In genomic region chr18:34978533-34978893, GRCh38 we compare ENCODE assay signal across 8 cellular contexts.
A peak's percentile ranks its signal among the peaks of the same experiment; 100 is the strongest.
DNase-seq lines count a peak whose midpoint lies in the region; ATAC-seq and TF ChIP-seq lines count a peak whose summit lies in the region.

No MANE protein-coding gene starts in this region.

- no peaks in the 10 kb centered on the region for H3K36me3 Mint-ChIP-seq in activated CD4-positive, alpha-beta T cell treated with anti-CD3 and anti-CD28 coated beads, Interleukin-2, amount 10 ng/mL, durations not matched to agents 24 days and 14 days (ENCODE audit: low read depth)
- H3K36me3 Mint-ChIP-seq in activated naive CD8-positive, alpha-beta T cell treated with anti-CD3 and anti-CD28 coated beads, Interleukin-2, amount 10 ng/mL, durations not matched to agents 7 days and 5 days, result no peaks in the 10 kb centered on the region

- no peak overlapping the region for H3K27ac ChIP-seq in testis

- peak overlapping the region; percentile 82 for H3K4me3 Mint-ChIP-seq in activated CD4-positive, alpha-beta T cell treated with anti-CD3 and anti-CD28 coated beads, Interleukin-2, amount 10 ng/mL, durations not matched to agents 24 days and 14 days
- H3K4me3 Mint-ChIP-seq in activated naive CD8-positive, alpha-beta T cell treated with anti-CD3 and anti-CD28 coated beads, Interleukin-2, amount 10 ng/mL, durations not matched to agents 7 days and 5 days, result peak overlapping the region; percentile 94

- no peaks in the 10 kb centered on the region for H3K36me3 ChIP-seq in kidney epithelial cell (ENCODE audit: control insufficient read depth, insufficient read depth, low read length)
- no peaks in the 10 kb centered on the region for H3K36me3 ChIP-seq in testis (ENCODE audit: low read depth, missing control alignments)

- no peak for TF ChIP-seq POLR2A in testis (IDR thresholded peaks at IDR 0.05)

- DNase-seq in activated CD4-positive, alpha-beta T cell treated with anti-CD3 and anti-CD28 coated beads, Interleukin-2, amount 10 ng/mL, durations not matched to agents 24 days and 14 days, result no peak
- no peak for DNase-seq in activated CD4-positive, alpha-beta T cell treated with anti-CD3 and anti-CD28 coated beads, Interleukin-2, amount 50 U/mL, for 1 hour
- DNase-seq in activated naive CD8-positive, alpha-beta T cell treated with anti-CD3 and anti-CD28 coated beads, Interleukin-2, amount 10 ng/mL, durations not matched to agents 7 days and 5 days, result no peak
- DNase-seq in kidney epithelial cell (ENCODE audit: low read depth) (no peak), testis (no peak), T-helper 9 cell (no peak), NOMO-1 treated with DMSO at 0.1 percent for 48 hours (lab: John Stamatoyannopoulos, UW; ENCODE audit: unreplicated experiment) (no peak)

- peaks cover 14% of the 10 kb centered on the region for H3K4me1 ChIP-seq in testis

- ATAC-seq in activated naive CD8-positive, alpha-beta T cell treated with anti-CD3 and anti-CD28 coated beads, Interleukin-2, amount 10 ng/mL, durations not matched to agents 7 days and 5 days (ENCODE audit: low read depth), result no peak
- ATAC-seq in GM18867 (IDR thresholded peaks at IDR 0.05; ENCODE audit: unreplicated experiment), result no peak

- POLR2A ChIA-PET in activated naive CD8-positive, alpha-beta T cell treated with anti-CD3 and anti-CD28 coated beads, Interleukin-2, amount 10 ng/mL, durations not matched to agents 7 days and 5 days (lab: Charles Lee), result interaction anchor here (1.0 kb wide), 2 partner anchors 52 to 311 kb away, joined by 3 to 4 read pairs; no protein-coding TSS in a partner anchor

- H3K9me3 ChIP-seq in testis, result no peaks in the 10 kb centered on the region

- intact Hi-C loops in activated CD4-positive, alpha-beta T cell treated with anti-CD3 and anti-CD28 coated beads, Interleukin-2, amount 10 ng/mL, durations not matched to agents 24 days and 14 days (cut with micrococcal nuclease), result loop anchor here (2.0 to 10.0 kb wide), 5 partner anchors 49 to 606 kb away; partner anchors contain the start of genes GALNT1, INO80C and ZSCAN30
- intact Hi-C loops in testis (cut with DNase I; ENCODE audit: low total_unique reads), result no loop called here

- peaks cover under 1% of the 10 kb centered on the region for H3K9me3 Mint-ChIP-seq in activated CD4-positive, alpha-beta T cell treated with anti-CD3 and anti-CD28 coated beads, Interleukin-2, amount 10 ng/mL, durations not matched to agents 24 days and 14 days
- no peaks in the 10 kb centered on the region for H3K9me3 Mint-ChIP-seq in activated naive CD8-positive, alpha-beta T cell treated with anti-CD3 and anti-CD28 coated beads, Interleukin-2, amount 10 ng/mL, durations not matched to agents 7 days and 5 days

- H3K4me1 Mint-ChIP-seq in activated CD4-positive, alpha-beta T cell treated with anti-CD3 and anti-CD28 coated beads, Interleukin-2, amount 10 ng/mL, durations not matched to agents 24 days and 14 days, result peaks cover 23% of the 10 kb centered on the region
- peaks cover 16% of the 10 kb centered on the region for H3K4me1 Mint-ChIP-seq in activated naive CD8-positive, alpha-beta T cell treated with anti-CD3 and anti-CD28 coated beads, Interleukin-2, amount 10 ng/mL, durations not matched to agents 7 days and 5 days

- TF ChIP-seq CTCF in kidney epithelial cell (IDR thresholded peaks at IDR 0.05; ENCODE audit: insufficient read depth, low read length, poor library complexity, severe bottlenecking), result no peak
- TF ChIP-seq CTCF in testis (IDR thresholded peaks at IDR 0.05), result no peak

- peak overlapping the region; percentile 50 for H3K4me3 ChIP-seq in kidney epithelial cell (ENCODE audit: low read depth, low read length)
- peak overlapping the region; percentile 2 to 68 for H3K4me3 ChIP-seq in testis

- H3K27me3 ChIP-seq in kidney epithelial cell (ENCODE audit: control insufficient read depth, insufficient read depth, low read length) (peaks cover 14% of the 10 kb centered on the region), testis (no peaks in the 10 kb centered on the region)

- peaks cover 30% of the 10 kb centered on the region for H3K27me3 Mint-ChIP-seq in activated CD4-positive, alpha-beta T cell treated with anti-CD3 and anti-CD28 coated beads, Interleukin-2, amount 10 ng/mL, durations not matched to agents 24 days and 14 days
- peaks cover 15% of the 10 kb centered on the region for H3K27me3 Mint-ChIP-seq in activated naive CD8-positive, alpha-beta T cell treated with anti-CD3 and anti-CD28 coated beads, Interleukin-2, amount 10 ng/mL, durations not matched to agents 7 days and 5 days

- H3K27ac Mint-ChIP-seq in activated CD4-positive, alpha-beta T cell treated with anti-CD3 and anti-CD28 coated beads, Interleukin-2, amount 10 ng/mL, durations not matched to agents 24 days and 14 days, result peak overlapping the region; percentile 34
- peak overlapping the region; percentile 79 for H3K27ac Mint-ChIP-seq in activated naive CD8-positive, alpha-beta T cell treated with anti-CD3 and anti-CD28 coated beads, Interleukin-2, amount 10 ng/mL, durations not matched to agents 7 days and 5 days

- WGBS in testis, 2 donors, result 0 to 3% methylated on average over 5 of the region's 5 CpGs
